In genomic region chr2:241720099-241720498, GRCh38 we compare ENCODE assay signal across 1 cellular context.
A peak's percentile ranks its signal among the peaks of the same experiment; 100 is the strongest.
TF ChIP-seq lines count a peak whose summit lies in the region.

No MANE protein-coding gene starts in this region.

TF ChIP-seq in GM12891, 5 proteins besides CTCF, POLR2A, EP300 and RAD21:
- TF ChIP-seq TAF1 (IDR thresholded peaks at IDR 0.05; ENCODE audit: low read depth, low read length), result no peak
- no peak for TF ChIP-seq POU2F2 (IDR thresholded peaks at IDR 0.05; ENCODE audit: low read depth, low read length)
- TF ChIP-seq PAX5 (IDR thresholded peaks at IDR 0.05; ENCODE audit: insufficient read depth, low read length, severe bottlenecking), result no peak
- no peak for TF ChIP-seq SPI1 (IDR thresholded peaks at IDR 0.05; ENCODE audit: low read depth, low read length)
- 0 out of 2 replicates have a peak, but pooled peaks have one; percentile 9 for TF ChIP-seq POLR2AphosphoS5 (IDR thresholded peaks at IDR 0.05; ENCODE audit: low read depth, low read length)
